ENCODE assay signal across 1 cellular context in the genomic region with DNA sequence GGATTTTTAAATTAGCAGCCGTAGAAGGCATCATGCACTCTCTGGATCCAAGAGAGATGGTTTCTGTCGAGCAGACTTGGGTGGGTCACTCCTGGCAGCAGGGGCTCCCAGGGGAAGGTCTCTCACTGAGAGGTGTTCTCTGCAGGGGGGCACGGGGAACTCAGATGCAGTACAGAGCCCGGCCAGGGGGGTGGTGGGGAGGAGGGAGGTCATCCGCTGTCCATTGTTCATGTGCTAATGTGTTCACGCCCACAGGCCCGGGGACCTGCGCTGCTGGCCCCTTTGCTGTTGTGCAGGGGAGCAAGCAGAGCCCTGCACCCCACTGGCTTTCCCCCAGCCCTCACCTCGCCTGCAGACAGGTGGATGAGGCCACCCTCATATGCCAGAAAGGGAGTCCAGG.
TF ChIP-seq lines count a peak whose summit lies in the region.

No MANE protein-coding gene starts in this region.

TF ChIP-seq in H1, 55 proteins besides CTCF, POLR2A, EP300 and RAD21:
- TF ChIP-seq NRF1 (IDR thresholded peaks at IDR 0.05; ENCODE audit: low read depth, low read length) (no peak), SIX5 (IDR thresholded peaks at IDR 0.05; ENCODE audit: low read depth, low read length) (no peak), BACH1 (IDR thresholded peaks at IDR 0.05; ENCODE audit: low read length) (no peak), CHD1 (IDR thresholded peaks at IDR 0.05; ENCODE audit: low read depth, low read length) (no peak), HDAC6 (IDR thresholded peaks at IDR 0.05; ENCODE audit: low read depth, low read length) (no peak), RXRA (IDR thresholded peaks at IDR 0.05; ENCODE audit: insufficient read depth, low read depth, low read length) (no peak), JUN (IDR thresholded peaks at IDR 0.05; ENCODE audit: low read depth, low read length) (no peak), POLR2AphosphoS5 (IDR thresholded peaks at IDR 0.05; ENCODE audit: low read depth, low read length) (no peak), CTBP2 (IDR thresholded peaks at IDR 0.05; ENCODE audit: borderline replicate concordance, insufficient read depth, insufficient read length, low read length) (no peak), PHF8 (conservative IDR thresholded peaks at IDR 0.05; ENCODE audit: low read depth, low read length) (no peak), TEAD4 (IDR thresholded peaks at IDR 0.05; ENCODE audit: low read depth, low read length) (no peak), GABPA (IDR thresholded peaks at IDR 0.05; ENCODE audit: borderline replicate concordance, insufficient read depth, low read length) (no peak), EGR1 (IDR thresholded peaks at IDR 0.05; ENCODE audit: borderline replicate concordance, low read depth, low read length) (no peak), SP2 (IDR thresholded peaks at IDR 0.05; ENCODE audit: low read length) (no peak), RNF2 (IDR thresholded peaks at IDR 0.05; ENCODE audit: borderline replicate concordance, low read depth, low read length, missing control alignments, poor library complexity, severe bottlenecking) (no peak), CHD7 (IDR thresholded peaks at IDR 0.05; ENCODE audit: insufficient replicate concordance, low read length) (no peak)
- TF ChIP-seq, protein P1, sequence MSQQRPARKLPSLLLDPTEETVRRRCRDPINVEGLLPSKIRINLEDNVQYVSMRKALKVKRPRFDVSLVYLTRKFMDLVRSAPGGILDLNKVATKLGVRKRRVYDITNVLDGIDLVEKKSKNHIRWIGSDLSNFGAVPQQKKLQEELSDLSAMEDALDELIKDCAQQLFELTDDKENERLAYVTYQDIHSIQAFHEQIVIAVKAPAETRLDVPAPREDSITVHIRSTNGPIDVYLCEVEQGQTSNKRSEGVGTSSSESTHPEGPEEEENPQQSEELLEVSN (IDR thresholded peaks at IDR 0.05), result no peak
